In the genomic region with DNA sequence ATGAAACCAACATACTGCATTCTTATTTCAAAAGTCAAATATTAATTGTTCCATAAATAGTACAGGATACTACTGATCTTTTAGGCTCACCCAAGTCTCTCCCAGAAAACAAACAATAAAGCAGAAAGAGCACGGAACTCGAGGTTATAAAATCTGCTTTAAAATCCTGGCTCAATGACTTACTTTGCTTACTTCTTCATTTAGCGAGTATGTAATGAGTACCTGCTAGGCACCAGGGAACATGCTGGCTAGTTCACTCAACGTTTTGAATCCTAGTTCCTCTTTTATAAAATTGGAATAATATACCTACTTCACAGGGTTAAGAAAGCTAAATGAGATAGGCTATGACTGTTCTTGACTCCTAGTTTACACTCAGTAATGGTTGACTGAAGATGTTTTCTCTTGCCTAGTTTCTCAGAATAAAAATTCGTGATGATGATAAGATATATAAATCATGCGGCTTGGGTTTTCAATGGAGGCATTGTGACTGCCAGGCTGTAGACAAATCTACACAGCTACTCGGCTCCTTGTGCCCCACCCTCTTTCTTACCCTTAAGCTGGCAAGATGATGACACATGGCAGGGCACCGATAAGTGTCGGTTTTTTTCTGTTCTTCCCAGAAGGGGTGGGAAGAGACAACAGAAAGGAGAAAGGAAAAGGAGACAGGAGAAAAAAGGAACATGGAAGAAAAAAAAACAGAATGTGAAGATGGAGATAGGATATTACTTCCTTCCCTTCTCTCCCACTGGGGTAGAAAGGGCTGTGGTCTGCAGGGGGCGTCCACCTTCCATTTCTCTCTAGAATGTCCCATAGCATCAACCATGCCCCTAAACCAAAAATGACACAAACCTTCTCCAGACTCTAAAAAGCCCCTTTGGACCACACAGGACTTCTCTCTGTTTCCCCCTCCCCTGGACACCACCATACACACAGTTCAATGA, we compare ENCODE assay signal across 13 cellular contexts.
A peak's percentile ranks its signal among the peaks of the same experiment; 100 is the strongest.
DNase-seq lines count a peak whose midpoint lies in the region; ATAC-seq and TF ChIP-seq lines count a peak whose summit lies in the region.
"Had no signal": no experiment of that assay in that cellular context is flagged by ENCODE, and none has a peak within 500 bp of the region (broad histone marks: within the 10 kb centered on the region; RNA-seq: fewer than 3 reads in every experiment).

No MANE protein-coding gene starts in this region.

- no peak overlapping the region for H3K4me3 Mint-ChIP-seq in stimulated activated naive B cell treated with anti-CD40 and anti-IgM and Interleukin-4, amounts not matched to agents 10 μg/mL and 1 μg/mL and 100 μg/mL, for 72 hours

- H3K4me1 Mint-ChIP-seq in stimulated activated naive B cell treated with anti-CD40 and anti-IgM and Interleukin-4, amounts not matched to agents 10 μg/mL and 1 μg/mL and 100 μg/mL, for 72 hours, result peaks cover 8 to 25% of the 10 kb centered on the region in 2 donors

- H3K9me3 Mint-ChIP-seq in stimulated activated naive B cell treated with anti-CD40 and anti-IgM and Interleukin-4, amounts not matched to agents 10 μg/mL and 1 μg/mL and 100 μg/mL, for 72 hours, result no peaks in the 10 kb centered on the region

- intact Hi-C loops in esophagus squamous epithelium (cut with DNase I), result loop anchor here (5.0 kb wide), 1 partner anchor 843 kb away; no protein-coding TSS in a partner anchor

- no peak overlapping the region for H3K9ac ChIP-seq in OCI-LY3 (ENCODE audit: low read length)

- no peaks in the 10 kb centered on the region for H3K27me3 ChIP-seq in OCI-LY3 (ENCODE audit: low read depth, low read length)
- no peaks in the 10 kb centered on the region for H3K27me3 ChIP-seq in esophagus squamous epithelium
- H3K27me3 ChIP-seq: suprapubic skin had no signal

- peaks cover 0 to 5% of the 10 kb centered on the region in 2 donors for H3K27me3 Mint-ChIP-seq in stimulated activated naive B cell treated with anti-CD40 and anti-IgM and Interleukin-4, amounts not matched to agents 10 μg/mL and 1 μg/mL and 100 μg/mL, for 72 hours

- peak; percentile 51 for ATAC-seq in HG03045 (IDR thresholded peaks at IDR 0.05; ENCODE audit: unreplicated experiment)
- ATAC-seq in stimulated activated naive B cell treated with anti-CD40 and anti-IgM and Interleukin-4, amounts not matched to agents 10 μg/mL and 1 μg/mL and 100 μg/mL, for 72 hours (replicated peaks), result peak; percentile 95 to 99

- peak overlapping the region; percentile 56 for H3K4me2 ChIP-seq in OCI-LY3 (ENCODE audit: low read length)

- peak overlapping the region; percentile 72 for H3K27ac Mint-ChIP-seq in stimulated activated naive B cell treated with anti-CD40 and anti-IgM and Interleukin-4, amounts not matched to agents 10 μg/mL and 1 μg/mL and 100 μg/mL, for 72 hours

- peaks cover 26% of the 10 kb centered on the region for H3K4me1 ChIP-seq in OCI-LY3 (ENCODE audit: low read length)
- peaks cover 0 to 23% (median 6%) of the 10 kb centered on the region in 3 donors for H3K4me1 ChIP-seq in esophagus squamous epithelium

- TF ChIP-seq CTCF in OCI-LY3 (IDR thresholded peaks at IDR 0.05; ENCODE audit: low read depth, low read length) (no peak), esophagus squamous epithelium (IDR thresholded peaks at IDR 0.05) (no peak)

- H3K36me3 ChIP-seq in OCI-LY3 (replicated peaks; ENCODE audit: low read depth, low read length) (no peaks in the 10 kb centered on the region), esophagus squamous epithelium (no peaks in the 10 kb centered on the region)
- H3K36me3 ChIP-seq: suprapubic skin had no signal

- TF ChIP-seq POLR2A in esophagus squamous epithelium (IDR thresholded peaks at IDR 0.05), result no peak

- peaks cover 8% of the 10 kb centered on the region; the same call in 1 of the 2 replicates for H4K20me1 ChIP-seq in OCI-LY3 (ENCODE audit: insufficient read depth, low read length)

- H3K79me2 ChIP-seq in OCI-LY3 (ENCODE audit: low read length), result no peaks in the 10 kb centered on the region

- WGBS in esophagus squamous epithelium, 2 donors, result 73 to 74% methylated on average over 10 of the region's 10 CpGs

- H3K9me3 ChIP-seq in OCI-LY3 (ENCODE audit: insufficient read depth, low read length) (no peaks in the 10 kb centered on the region), esophagus squamous epithelium (no peaks in the 10 kb centered on the region)
- H3K9me3 ChIP-seq: suprapubic skin had no signal

- H3K27ac ChIP-seq in OCI-LY3 (ENCODE audit: low read length), result no peak overlapping the region
- H3K27ac ChIP-seq in esophagus squamous epithelium, result no peak overlapping the region
- H3K27ac ChIP-seq: HL-60, suprapubic skin had no signal

- H2AFZ ChIP-seq in OCI-LY3 (ENCODE audit: low read depth, low read length), result no peak overlapping the region

- H3K4me3 ChIP-seq in OCI-LY3 (ENCODE audit: low read length) (no peak overlapping the region), esophagus squamous epithelium (no peak overlapping the region)
- H3K4me3 ChIP-seq: suprapubic skin had no signal

- peak; percentile 35 for DNase-seq in SIG-M5 treated with dmso at 0.1 percent for 504 hours (lab: John Stamatoyannopoulos, UW; ENCODE audit: unreplicated experiment)
- DNase-seq in SIG-M5 (lab: John Stamatoyannopoulos, UW), result no peak
- no peak for DNase-seq in stimulated activated naive B cell treated with anti-CD40 and anti-IgM and Interleukin-4, amounts not matched to agents 10 μg/mL and 1 μg/mL and 100 μg/mL, for 72 hours
- no peak for DNase-seq in D341Med (ENCODE audit: low spot score)
- DNase-seq in esophagus squamous epithelium (lab: John Stamatoyannopoulos, UW), result no peak
- no peak for DNase-seq in mesenteric fat pad (ENCODE audit: low spot score)
- DNase-seq: activated CD4-positive, alpha-beta T cell treated with anti-CD3 and anti-CD28 coated beads for 48 hours; NCI-H345; stimulated activated CD4-positive, alpha-beta T cell treated with anti-CD3 and anti-CD28 coated beads, Interleukin-12 subunit alpha, Interleukin-12 subunit beta, amount 100 ng/mL, for 4 hours had no signal

- peaks cover 3 to 6% of the 10 kb centered on the region in 2 donors for H3K36me3 Mint-ChIP-seq in stimulated activated naive B cell treated with anti-CD40 and anti-IgM and Interleukin-4, amounts not matched to agents 10 μg/mL and 1 μg/mL and 100 μg/mL, for 72 hours
